In genomic region chr2:201248288-201248844, GRCh38 we compare ENCODE assay signal across 26 cellular contexts. TPM values are rescaled to one million over a fixed set of nuclear protein-coding genes. Genes with fewer than 3 reads are reported as not detected.
DNase-seq lines count a peak whose midpoint lies in the region; ATAC-seq and TF ChIP-seq lines count a peak whose summit lies in the region.
"Had no signal": no experiment of that assay in that cellular context is flagged by ENCODE, and none has a peak within 500 bp of the region (broad histone marks: within the 10 kb centered on the region; RNA-seq: fewer than 3 reads in every experiment).

No MANE protein-coding gene starts in this region.

- no peaks in the 10 kb centered on the region for H3K9me3 ChIP-seq in suprapubic skin
- H3K9me3 ChIP-seq: BE2C, spleen, tibial artery had no signal

- H3K4me3 Mint-ChIP-seq in activated CD8-positive, alpha-beta memory T cell treated with anti-CD3 and anti-CD28 coated beads, Interleukin-2, amount 10 ng/mL, durations not matched to agents 7 days and 5 days: no peak overlapping the region
- H3K4me3 Mint-ChIP-seq in stimulated activated effector memory CD8-positive, alpha-beta T cell treated with anti-CD3 and anti-CD28 coated beads, Interleukin-12 subunit alpha, Interleukin-12 subunit beta, amount 100 ng/mL, for 72 hours: no peak overlapping the region
- H3K4me3 Mint-ChIP-seq in stimulated activated naive B cell treated with anti-CD40 and anti-IgM and Interleukin-4, amounts not matched to agents 10 μg/mL and 1 μg/mL and 100 μg/mL, for 72 hours: no peak overlapping the region
- H3K4me3 Mint-ChIP-seq: activated CD4-positive, alpha-beta memory T cell treated with anti-CD3 and anti-CD28 coated beads, Interleukin-2, amount 10 ng/mL, durations not matched to agents 7 days and 5 days; activated naive CD8-positive, alpha-beta T cell treated with anti-CD3 and anti-CD28 coated beads, Interleukin-2, amount 10 ng/mL, durations not matched to agents 7 days and 5 days; activated T-cell treated with anti-CD3 and anti-CD28 coated beads, Interleukin-2, amount 50 U/mL, for 4 hours; immature natural killer cell; natural killer cell; stimulated activated naive CD8-positive, alpha-beta T cell treated with anti-CD3 and anti-CD28 coated beads, Interleukin-15, Interleukin-2, amounts not matched to agents 100 ng/mL and 50 ng/mL, for 24 hours; T-helper 1 cell treated with Interleukin-12 subunit alpha and Interleukin-12 subunit beta and Interleukin-4 antibody, amounts not matched to agents 30 μg/mL and 1 μg/mL, for 36 hours; WTC11 had no signal

- peak overlapping the region; percentile 13 for H3K27ac Mint-ChIP-seq in activated CD8-positive, alpha-beta memory T cell treated with anti-CD3 and anti-CD28 coated beads, Interleukin-2, amount 10 ng/mL, durations not matched to agents 7 days and 5 days
- peak overlapping the region; percentile 65 for H3K27ac Mint-ChIP-seq in stimulated activated effector memory CD8-positive, alpha-beta T cell treated with anti-CD3 and anti-CD28 coated beads, Interleukin-12 subunit alpha, Interleukin-12 subunit beta, amount 100 ng/mL, for 72 hours
- no peak overlapping the region for H3K27ac Mint-ChIP-seq in stimulated activated naive B cell treated with anti-CD40 and anti-IgM and Interleukin-4, amounts not matched to agents 10 μg/mL and 1 μg/mL and 100 μg/mL, for 72 hours
- H3K27ac Mint-ChIP-seq: activated CD4-positive, alpha-beta memory T cell treated with anti-CD3 and anti-CD28 coated beads, Interleukin-2, amount 10 ng/mL, durations not matched to agents 7 days and 5 days; stimulated activated naive CD8-positive, alpha-beta T cell treated with anti-CD3 and anti-CD28 coated beads, Interleukin-15, Interleukin-2, amounts not matched to agents 100 ng/mL and 50 ng/mL, for 24 hours; T-helper 1 cell treated with Interleukin-12 subunit alpha and Interleukin-12 subunit beta and Interleukin-4 antibody, amounts not matched to agents 30 μg/mL and 1 μg/mL, for 36 hours; WTC11 had no signal

- 90% methylated on average over 6 of the region's 6 CpGs for WGBS in suprapubic skin

- H3K27ac ChIP-seq in suprapubic skin: no peak overlapping the region
- H3K27ac ChIP-seq: foreskin keratinocyte, spleen, tibial artery had no signal

- no peaks in the 10 kb centered on the region for H3K27me3 ChIP-seq in suprapubic skin
- H3K27me3 ChIP-seq: BE2C, foreskin keratinocyte, spleen, tibial artery had no signal

- H3K27me3 Mint-ChIP-seq in activated CD8-positive, alpha-beta memory T cell treated with anti-CD3 and anti-CD28 coated beads, Interleukin-2, amount 10 ng/mL, durations not matched to agents 7 days and 5 days: no peaks in the 10 kb centered on the region
- H3K27me3 Mint-ChIP-seq in stimulated activated naive B cell treated with anti-CD40 and anti-IgM and Interleukin-4, amounts not matched to agents 10 μg/mL and 1 μg/mL and 100 μg/mL, for 72 hours: no peaks in the 10 kb centered on the region
- H3K27me3 Mint-ChIP-seq: activated CD4-positive, alpha-beta memory T cell treated with anti-CD3 and anti-CD28 coated beads, Interleukin-2, amount 10 ng/mL, durations not matched to agents 7 days and 5 days; activated naive CD8-positive, alpha-beta T cell treated with anti-CD3 and anti-CD28 coated beads, Interleukin-2, amount 10 ng/mL, durations not matched to agents 7 days and 5 days; stimulated activated naive CD8-positive, alpha-beta T cell treated with anti-CD3 and anti-CD28 coated beads, Interleukin-15, Interleukin-2, amounts not matched to agents 100 ng/mL and 50 ng/mL, for 24 hours had no signal

- TF ChIP-seq POLR2A in suprapubic skin (IDR thresholded peaks at IDR 0.05): no peak

- no peak for TF ChIP-seq CTCF in suprapubic skin (IDR thresholded peaks at IDR 0.05)

- no peak for ATAC-seq in activated CD8-positive, alpha-beta memory T cell treated with anti-CD3 and anti-CD28 coated beads, Interleukin-2, amount 10 ng/mL, durations not matched to agents 7 days and 5 days
- peak; percentile 44 for ATAC-seq in GM19438 (IDR thresholded peaks at IDR 0.05; ENCODE audit: low read depth, unreplicated experiment)
- ATAC-seq in stimulated activated effector memory CD8-positive, alpha-beta T cell treated with anti-CD3 and anti-CD28 coated beads, Interleukin-12 subunit alpha, Interleukin-12 subunit beta, amount 100 ng/mL, for 72 hours: no peak
- no peak for ATAC-seq in stimulated activated naive B cell treated with anti-CD40 and anti-IgM and Interleukin-4, amounts not matched to agents 10 μg/mL and 1 μg/mL and 100 μg/mL, for 72 hours (replicated peaks)
- ATAC-seq: activated T-cell treated with anti-CD3 and anti-CD28 coated beads, Interleukin-2, amount 50 U/mL, for 4 hours; foreskin keratinocyte; left lobe of liver; natural killer cell; WTC11 had no signal

- no peaks in the 10 kb centered on the region for H3K36me3 ChIP-seq in suprapubic skin
- H3K36me3 ChIP-seq: BE2C, spleen, tibial artery had no signal

- peaks cover 66% of the 10 kb centered on the region for H3K36me3 Mint-ChIP-seq in activated CD8-positive, alpha-beta memory T cell treated with anti-CD3 and anti-CD28 coated beads, Interleukin-2, amount 10 ng/mL, durations not matched to agents 7 days and 5 days
- peaks cover 17% of the 10 kb centered on the region for H3K36me3 Mint-ChIP-seq in stimulated activated effector memory CD8-positive, alpha-beta T cell treated with anti-CD3 and anti-CD28 coated beads, Interleukin-12 subunit alpha, Interleukin-12 subunit beta, amount 100 ng/mL, for 72 hours
- peaks cover 28 to 70% of the 10 kb centered on the region in 2 donors for H3K36me3 Mint-ChIP-seq in stimulated activated naive B cell treated with anti-CD40 and anti-IgM and Interleukin-4, amounts not matched to agents 10 μg/mL and 1 μg/mL and 100 μg/mL, for 72 hours
- H3K36me3 Mint-ChIP-seq: natural killer cell had no signal

- H3K9me3 Mint-ChIP-seq in activated CD8-positive, alpha-beta memory T cell treated with anti-CD3 and anti-CD28 coated beads, Interleukin-2, amount 10 ng/mL, durations not matched to agents 7 days and 5 days (ENCODE audit: low read depth): peaks cover 11% of the 10 kb centered on the region
- peaks cover 2% of the 10 kb centered on the region for H3K9me3 Mint-ChIP-seq in stimulated activated effector memory CD8-positive, alpha-beta T cell treated with anti-CD3 and anti-CD28 coated beads, Interleukin-12 subunit alpha, Interleukin-12 subunit beta, amount 100 ng/mL, for 72 hours
- peaks cover 0 to 1% of the 10 kb centered on the region in 2 donors for H3K9me3 Mint-ChIP-seq in stimulated activated naive B cell treated with anti-CD40 and anti-IgM and Interleukin-4, amounts not matched to agents 10 μg/mL and 1 μg/mL and 100 μg/mL, for 72 hours
- H3K9me3 Mint-ChIP-seq: immature natural killer cell, natural killer cell had no signal

- DNase-seq in activated CD8-positive, alpha-beta memory T cell treated with anti-CD3 and anti-CD28 coated beads, Interleukin-2, amount 10 ng/mL, durations not matched to agents 7 days and 5 days: no peak
- DNase-seq in activated CD8-positive, alpha-beta memory T cell treated with anti-CD3 and anti-CD28 coated beads for 24 hours: no peak
- peak; percentile 62 for DNase-seq in OCI-M1 (lab: John Stamatoyannopoulos, UW)
- no peak for DNase-seq in stimulated activated effector memory CD8-positive, alpha-beta T cell treated with anti-CD3 and anti-CD28 coated beads, Interleukin-12 subunit alpha, Interleukin-12 subunit beta, amount 100 ng/mL, for 72 hours (ENCODE audit: low spot score in 2 of 2)
- no peak for DNase-seq in DMS 273 (lab: John Stamatoyannopoulos, UW; ENCODE audit: unreplicated experiment)
- no peak for DNase-seq in suprapubic skin (ENCODE audit: low spot score in 2 of 2)
- no peak for DNase-seq in stimulated activated naive B cell treated with anti-CD40 and anti-IgM and Interleukin-4, amounts not matched to agents 10 μg/mL and 1 μg/mL and 100 μg/mL, for 72 hours
- DNase-seq: activated CD4-positive, alpha-beta memory T cell treated with anti-CD3 and anti-CD28 coated beads, Interleukin-2, amount 10 ng/mL, durations not matched to agents 7 days and 5 days; activated naive CD8-positive, alpha-beta T cell treated with anti-CD3 and anti-CD28 coated beads, Interleukin-2, amount 10 ng/mL, durations not matched to agents 7 days and 5 days; activated T-cell treated with anti-CD3 and anti-CD28 coated beads, Interleukin-2, amount 50 U/mL, for 4 hours; BE2C; effector CD8-positive, alpha-beta T cell; foreskin keratinocyte; immature natural killer cell; natural killer cell; NCI-H146; NCI-H510A treated with DMSO at 0.1 percent for 48 hours; NK-92 treated with Interleukin-12 subunit alpha and Interleukin-12 subunit beta, amount 100 ng/mL, for 24 hours; spleen; stimulated activated CD4-positive, alpha-beta T cell treated with anti-CD3 and anti-CD28 coated beads, Interleukin-4, amount 100 ng/mL, for 1 hour; tibial artery had no signal

- no peak for TF ChIP-seq EP300 in suprapubic skin (IDR thresholded peaks at IDR 0.05)

- no peak overlapping the region for H3K4me3 ChIP-seq in suprapubic skin
- H3K4me3 ChIP-seq: spleen, tibial artery had no signal

- H3K4me1 ChIP-seq in suprapubic skin: no peaks in the 10 kb centered on the region
- H3K4me1 ChIP-seq: BE2C, tibial artery had no signal

- H3K4me1 Mint-ChIP-seq in activated CD8-positive, alpha-beta memory T cell treated with anti-CD3 and anti-CD28 coated beads, Interleukin-2, amount 10 ng/mL, durations not matched to agents 7 days and 5 days: peaks cover 54% of the 10 kb centered on the region
- H3K4me1 Mint-ChIP-seq in stimulated activated effector memory CD8-positive, alpha-beta T cell treated with anti-CD3 and anti-CD28 coated beads, Interleukin-12 subunit alpha, Interleukin-12 subunit beta, amount 100 ng/mL, for 72 hours: peaks cover 41% of the 10 kb centered on the region
- H3K4me1 Mint-ChIP-seq in stimulated activated naive B cell treated with anti-CD40 and anti-IgM and Interleukin-4, amounts not matched to agents 10 μg/mL and 1 μg/mL and 100 μg/mL, for 72 hours: peaks cover 47 to 86% of the 10 kb centered on the region in 2 donors
- H3K4me1 Mint-ChIP-seq: WTC11 had no signal

- CTCF ChIA-PET in activated CD8-positive, alpha-beta memory T cell treated with anti-CD3 and anti-CD28 coated beads, Interleukin-2, amount 10 ng/mL, durations not matched to agents 7 days and 5 days (lab: Charles Lee): interaction anchor here (1.1 to 1.3 kb wide), 2 partner anchors 16 to 114 kb away, joined by 3 read pairs; no protein-coding TSS in a partner anchor

RNA-seq across cellular contexts. Expression of gene CASP8, which starts 12.0 kb away (rescaled TPM):
- total RNA-seq in activated CD8-positive, alpha-beta memory T cell treated with anti-CD3 and anti-CD28 coated beads, Interleukin-2, amount 10 ng/mL, durations not matched to agents 7 days and 5 days: 10 to 100 TPM; 77.3 to 90.0 TPM
- 10 to 100 TPM; 11.9 to 22.7 (median 17.2) TPM for total RNA-seq in suprapubic skin
